Comparison of ENCODE assay signal across 1 cellular context in the genomic region with DNA sequence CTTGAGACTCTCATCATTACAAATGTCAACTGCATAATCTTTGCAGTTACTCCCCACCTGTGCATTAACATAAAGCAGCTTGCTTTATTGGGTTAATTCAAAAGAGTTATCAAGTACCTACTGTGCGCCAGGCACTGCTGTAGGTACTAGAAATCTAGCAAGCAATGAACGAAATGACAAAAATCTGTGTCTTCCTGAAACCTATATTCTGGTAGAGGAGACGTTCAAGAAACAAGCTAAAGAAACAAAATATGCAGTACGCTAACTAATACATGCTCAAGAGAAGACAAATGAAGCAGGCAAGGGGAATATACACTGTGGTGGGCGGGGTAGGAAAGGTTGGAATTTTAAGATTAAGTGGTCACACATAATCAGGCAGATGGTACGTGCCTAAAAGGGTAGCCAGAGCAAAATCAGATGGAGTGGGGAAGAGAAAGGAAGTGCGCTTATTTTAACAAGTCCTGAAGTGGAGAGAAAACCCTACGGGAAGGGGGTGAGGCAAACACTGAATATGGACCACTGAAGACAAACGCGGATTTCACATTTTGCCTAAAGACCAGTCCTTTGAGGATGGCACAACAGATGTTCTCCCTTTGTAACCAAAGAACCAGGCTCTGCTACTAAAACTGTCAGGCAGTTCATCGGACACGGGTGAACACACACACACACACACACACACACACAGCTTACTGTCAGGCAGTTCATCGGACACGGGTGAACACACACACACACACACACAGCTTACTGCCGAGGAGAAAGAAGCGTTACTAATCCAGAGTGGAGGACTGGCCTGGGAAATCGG.
TF ChIP-seq lines count a peak whose summit lies in the region.

No MANE protein-coding gene starts in this region.

TF ChIP-seq in IMR-90, 13 proteins besides CTCF, POLR2A, EP300 and RAD21:
- peak; percentile 11; the same call in 1 of the 2 replicates for TF ChIP-seq MXI1 (IDR thresholded peaks at IDR 0.05; ENCODE audit: borderline replicate concordance, low read depth, low read length)
- TF ChIP-seq, protein P1, sequence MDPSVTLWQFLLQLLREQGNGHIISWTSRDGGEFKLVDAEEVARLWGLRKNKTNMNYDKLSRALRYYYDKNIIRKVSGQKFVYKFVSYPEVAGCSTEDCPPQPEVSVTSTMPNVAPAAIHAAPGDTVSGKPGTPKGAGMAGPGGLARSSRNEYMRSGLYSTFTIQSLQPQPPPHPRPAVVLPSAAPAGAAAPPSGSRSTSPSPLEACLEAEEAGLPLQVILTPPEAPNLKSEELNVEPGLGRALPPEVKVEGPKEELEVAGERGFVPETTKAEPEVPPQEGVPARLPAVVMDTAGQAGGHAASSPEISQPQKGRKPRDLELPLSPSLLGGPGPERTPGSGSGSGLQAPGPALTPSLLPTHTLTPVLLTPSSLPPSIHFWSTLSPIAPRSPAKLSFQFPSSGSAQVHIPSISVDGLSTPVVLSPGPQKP (IDR thresholded peaks at IDR 0.05; ENCODE audit: borderline replicate concordance, low read depth, low read length): no peak
